Comparison of ENCODE assay signal across 1 cellular context in genomic region chr12:57609091-57609780, GRCh38.
TF ChIP-seq lines count a peak whose summit lies in the region.

No MANE protein-coding gene starts in this region.

TF ChIP-seq in WTC11, 78 proteins besides CTCF, POLR2A, EP300 and RAD21 (continued from another document):
- 0 out of 2 replicates have a peak, but pooled peaks have one; percentile 24 for TF ChIP-seq USF2 (CRISPR knock-in tag; IDR thresholded peaks at IDR 0.05)
- no peak for TF ChIP-seq JAZF1 (CRISPR knock-in tag; IDR thresholded peaks at IDR 0.05)
- peak; percentile 17; the same call in 1 of the 2 replicates for TF ChIP-seq USF1 (CRISPR knock-in tag; IDR thresholded peaks at IDR 0.05)
- peak; percentile 51 for TF ChIP-seq MAX (CRISPR knock-in tag; IDR thresholded peaks at IDR 0.05)
- no peak for TF ChIP-seq ATF3 (CRISPR knock-in tag; conservative IDR thresholded peaks at IDR 0.05)
- no peak for TF ChIP-seq TEAD1 (CRISPR knock-in tag; IDR thresholded peaks at IDR 0.05)
- TF ChIP-seq ATF1 (CRISPR knock-in tag; IDR thresholded peaks at IDR 0.05) = no peak
- TF ChIP-seq TP53 (CRISPR knock-in tag; IDR thresholded peaks at IDR 0.05) = 0 out of 2 replicates have a peak, but pooled peaks have one; percentile 64
- peak; percentile 94 for TF ChIP-seq ZNF281 (CRISPR knock-in tag; IDR thresholded peaks at IDR 0.05)
- TF ChIP-seq NFYB (CRISPR knock-in tag; conservative IDR thresholded peaks at IDR 0.05; ENCODE audit: low read depth) = no peak
- TF ChIP-seq ZNF317 (CRISPR knock-in tag; IDR thresholded peaks at IDR 0.05; ENCODE audit: borderline replicate concordance, low read depth) = no peak
